23 cellular contexts compared by ENCODE assay signal in genomic region chr2:109372614-109373013, GRCh38.
A peak's percentile ranks its signal among the peaks of the same experiment; 100 is the strongest.
DNase-seq lines count a peak whose midpoint lies in the region; ATAC-seq, FAIRE-seq and TF ChIP-seq lines count a peak whose summit lies in the region.
"Had no signal": no experiment of that assay in that cellular context is flagged by ENCODE, and none has a peak within 500 bp of the region (broad histone marks: within the 10 kb centered on the region; RNA-seq: fewer than 3 reads in every experiment).

No MANE protein-coding gene starts in this region.

- POLR2A ChIA-PET in SK-N-SH (lab: Yijun Ruan, JAX): no interaction called here

- H3K4me2 ChIP-seq in SK-N-SH: no peak overlapping the region

- no peak for FAIRE-seq in small intestine (lab: Jason Lieb, UNC)
- FAIRE-seq: RCC 7860 had no signal

- WGBS in SK-N-SH (ENCODE audit: low lambda C conversion rate): 97% methylated on average over 7 of the region's 7 CpGs
- WGBS in small intestine, 3 donors: 33 to 64% (median 55%) methylated on average over 7 of the region's 7 CpGs

- H3K9me3 ChIP-seq in SK-N-SH (no peaks in the 10 kb centered on the region), small intestine (ENCODE audit: control insufficient read depth, low read depth) (no peaks in the 10 kb centered on the region)
- H3K9me3 ChIP-seq: Caco-2, HAP-1, MG63 had no signal

- no peaks in the 10 kb centered on the region for H4K20me1 ChIP-seq in SK-N-SH (ENCODE audit: insufficient read depth)

- H3K36me3 ChIP-seq in SK-N-SH (replicated peaks in 1 of 2; ENCODE audit: control insufficient read depth in 1 of 2, insufficient read depth in 2 of 2, low read length in 1 of 2) (peaks cover 4 to 7% of the 10 kb centered on the region in 2 experiments), small intestine (ENCODE audit: control insufficient read depth in 2 of 2, insufficient read depth in 2 of 2, low read length in 2 of 2) (no peaks in the 10 kb centered on the region)
- H3K36me3 ChIP-seq: HAP-1, MG63 had no signal

- no peak for ATAC-seq in SK-N-SH treated with all-trans-retinoic acid at 6 μM for 48 hours
- no peak for ATAC-seq in left lobe of liver

- no peaks in the 10 kb centered on the region for H3F3A ChIP-seq in SK-N-SH (replicated peaks; ENCODE audit: insufficient read depth)

- H3K27ac ChIP-seq in SK-N-SH (ENCODE audit: low read depth in 2 of 2, low read length in 1 of 2): no peak overlapping the region
- no peak overlapping the region for H3K27ac ChIP-seq in small intestine (ENCODE audit: low read depth in 1 of 2, low read length in 1 of 2)

- CTCF ChIA-PET in SK-N-SH (lab: Yijun Ruan, JAX): no interaction called here

- H3K9ac ChIP-seq in SK-N-SH: no peak overlapping the region

- no peak overlapping the region for H2AFZ ChIP-seq in SK-N-SH (ENCODE audit: low read depth)

- H3K4me1 ChIP-seq in SK-N-SH (ENCODE audit: control insufficient read depth in 1 of 2, insufficient read depth in 2 of 2, low read depth in 1 of 2, low read length in 1 of 2) (no peaks in the 10 kb centered on the region; a peak in 1 of 4 replicates), small intestine (ENCODE audit: control insufficient read depth in 2 of 2, insufficient read depth in 1 of 2, low read depth in 1 of 2, low read length in 1 of 2) (no peaks in the 10 kb centered on the region)
- H3K4me1 ChIP-seq: Caco-2, HAP-1 had no signal

- H3K27me3 ChIP-seq in SK-N-SH (ENCODE audit: insufficient read depth): no peaks in the 10 kb centered on the region
- no peaks in the 10 kb centered on the region for H3K27me3 ChIP-seq in small intestine (ENCODE audit: control insufficient read depth in 2 of 2, insufficient read depth in 2 of 2, low read length in 2 of 2)
- H3K27me3 ChIP-seq: MG63 had no signal

- DNase-seq in SK-N-SH: peak; percentile 1
- DNase-seq in NCI-H2029 treated with DMSO at 0.1 percent for 48 hours (lab: John Stamatoyannopoulos, UW): peak; percentile 34
- peak; percentile 19 for DNase-seq in left lobe of liver (ENCODE audit: low spot score)
- peak; percentile 19 for DNase-seq in small intestine
- DNase-seq in DMS53 (lab: John Stamatoyannopoulos, UW): no peak
- DNase-seq in DMS153 treated with DMSO at 0.1 percent for 48 hours (lab: John Stamatoyannopoulos, UW; ENCODE audit: unreplicated experiment): no peak
- DNase-seq in C1 segment of cervical spinal cord (lab: John Stamatoyannopoulos, UW): no peak
- DNase-seq: 8988T; CD4-positive, alpha-beta T cell; GF-D8; Kasumi-1; MG63; NCI-H1048; NCI-H1436; NCI-H1930; NCI-H2171 treated with DMSO at 0.1 percent for 48 hours; NCI-H446; NK-92 treated with Interleukin-12 subunit alpha and Interleukin-12 subunit beta, amount 100 ng/mL, for 24 hours; SIG-M5 had no signal

- no peak for TF ChIP-seq CTCF in SK-N-SH (IDR thresholded peaks at IDR 0.05)

- no peak for TF ChIP-seq EP300 in SK-N-SH (IDR thresholded peaks at IDR 0.05; ENCODE audit: borderline replicate concordance in 1 of 2, low read depth in 1 of 2, low read length in 1 of 2)

- no peaks in the 10 kb centered on the region for H3K79me2 ChIP-seq in SK-N-SH (ENCODE audit: insufficient read depth)

- TF ChIP-seq RAD21 in SK-N-SH (IDR thresholded peaks at IDR 0.05; ENCODE audit: low read length): no peak

- H3K9me2 ChIP-seq in SK-N-SH: no peaks in the 10 kb centered on the region

- H3K4me3 ChIP-seq in SK-N-SH (ENCODE audit: low read depth in 2 of 2, low read length in 1 of 2): no peak overlapping the region
- H3K4me3 ChIP-seq in small intestine (ENCODE audit: low read depth in 1 of 2, low read length in 2 of 2): no peak overlapping the region
- H3K4me3 ChIP-seq: HAP-1, MG63 had no signal

TF ChIP-seq in SK-N-SH, 30 proteins besides CTCF, POLR2A, EP300 and RAD21 (continues in another document):
- no peak for TF ChIP-seq MXI1 (IDR thresholded peaks at IDR 0.05; ENCODE audit: low read depth, low read length)
- TF ChIP-seq JUND (IDR thresholded peaks at IDR 0.05): no peak
- no peak for TF ChIP-seq CHD2 (IDR thresholded peaks at IDR 0.05; ENCODE audit: low read length, partially characterized antibody)
- TF ChIP-seq RFX5 (IDR thresholded peaks at IDR 0.05; ENCODE audit: low read length): no peak
- no peak for TF ChIP-seq GABPA (IDR thresholded peaks at IDR 0.05; ENCODE audit: low read depth)
- TF ChIP-seq SMC3 (IDR thresholded peaks at IDR 0.05; ENCODE audit: low read depth, low read length): no peak
- TF ChIP-seq REST (IDR thresholded peaks at IDR 0.05; ENCODE audit: low read depth, low read length): no peak
- no peak for TF ChIP-seq FOXJ3 (CRISPR knock-in tag; IDR thresholded peaks at IDR 0.05)
- no peak for TF ChIP-seq RXRA (IDR thresholded peaks at IDR 0.05; ENCODE audit: borderline replicate concordance, low read depth)
- TF ChIP-seq NRF1 (IDR thresholded peaks at IDR 0.05; ENCODE audit: low read depth, low read length): no peak

TF ChIP-seq in SK-N-SH treated with all-trans-retinoic acid at 6 μM for 48 hours, 23 proteins besides CTCF, POLR2A, EP300 and RAD21:
- TF ChIP-seq BACH2 (CRISPR knock-in tag; IDR thresholded peaks at IDR 0.05; ENCODE audit: borderline replicate concordance) (no peak), ZC3H10 (CRISPR knock-in tag; IDR thresholded peaks at IDR 0.05) (no peak), ISL1 (CRISPR knock-in tag; IDR thresholded peaks at IDR 0.05) (no peak), TCF4 (CRISPR knock-in tag; IDR thresholded peaks at IDR 0.05; ENCODE audit: borderline replicate concordance) (no peak), CSRNP3 (CRISPR knock-in tag; IDR thresholded peaks at IDR 0.05) (no peak), TSHZ2 (CRISPR knock-in tag; IDR thresholded peaks at IDR 0.05) (no peak), PPARA (CRISPR knock-in tag; IDR thresholded peaks at IDR 0.05; ENCODE audit: borderline replicate concordance) (no peak), SNAI2 (CRISPR knock-in tag; IDR thresholded peaks at IDR 0.05) (no peak), TOX (CRISPR knock-in tag; IDR thresholded peaks at IDR 0.05; ENCODE audit: borderline replicate concordance) (no peak), GLIS3 (CRISPR knock-in tag; IDR thresholded peaks at IDR 0.05) (no peak)

Comparison
In these comparisons a context has a peak if more than half of its experiments do, and no peak if none do; other contexts are left out.
1. DNase-seq: peak in SK-N-SH (single experiment), NCI-H2029 treated with DMSO at 0.1 percent for 48 hours (single experiment), left lobe of liver (single experiment) and small intestine (single experiment); none in DMS53 (single experiment), DMS153 treated with DMSO at 0.1 percent for 48 hours (single experiment) and C1 segment of cervical spinal cord (0 of 14).